Comparison of ENCODE assay signal across 8 cellular contexts in genomic region chr11:62599069-62599696, GRCh38. TPM values are rescaled to one million over a fixed set of nuclear protein-coding genes. Genes with fewer than 3 reads are reported as not detected.
DNase-seq lines count a peak whose midpoint lies in the region; ATAC-seq and TF ChIP-seq lines count a peak whose summit lies in the region.

No MANE protein-coding gene starts in this region.

- H3K4me3 ChIP-seq in lower leg skin (ENCODE audit: low read depth, poor library complexity, severe bottlenecking) = no peak overlapping the region

- intact Hi-C loops in lower leg skin (cut with DNase I; ENCODE audit: low total_unique reads) = loop anchor here (10.0 kb wide), 1 partner anchor 96 kb away; no protein-coding TSS in a partner anchor

- WGBS in lower leg skin, 2 donors = 20 to 21% methylated on average over 7 of the region's 7 CpGs

- ATAC-seq in HG03442 (IDR thresholded peaks at IDR 0.05; ENCODE audit: unreplicated experiment) = peak; percentile 49

- peak; percentile 97 for DNase-seq in AG09319 (ENCODE audit: extremely low read depth, low read depth)
- DNase-seq in GM19238 (ENCODE audit: insufficient read length, low spot score) = peak; percentile 97
- peak; percentile 51 for DNase-seq in NCI-H748 treated with DMSO at 0.1 percent for 48 hours (lab: John Stamatoyannopoulos, UW)
- peak; percentile 95 for DNase-seq in activated CD4-positive, alpha-beta T cell treated with anti-CD3 and anti-CD28 coated beads, Interleukin-2, amount 50 U/mL, for 4 hours
- peak; percentile 90 to 98 for DNase-seq in dermis microvascular lymphatic vessel endothelial cell (ENCODE audit: low read depth in 2 of 2)
- DNase-seq in lower leg skin (ENCODE audit: low spot score in 2 of 2) = peak; percentile 96 to 99
- DNase-seq in stimulated activated CD4-positive, alpha-beta T cell treated with anti-CD3 and anti-CD28 coated beads, Interleukin-4, amount 100 ng/mL, for 4 hours = peak; percentile 86 to 97

- TF ChIP-seq POLR2A in lower leg skin (IDR thresholded peaks at IDR 0.05) = no peak

- TF ChIP-seq CTCF in AG09319 (IDR thresholded peaks at IDR 0.05; ENCODE audit: low read depth, low read length) = no peak
- no peak for TF ChIP-seq CTCF in lower leg skin (IDR thresholded peaks at IDR 0.05)

RNA-seq across cellular contexts. Expression of gene MTA2, which starts 2.5 kb away (rescaled TPM):
- total RNA-seq in dermis microvascular lymphatic vessel endothelial cell (185 and 204 TPM in 2 replicates), lower leg skin (100 to 1,000 TPM in 2 of 4 donors, 10 to 100 TPM in 2; 91.3 to 139 (median 98.3) TPM)

RNA-seq across cellular contexts. Expression of gene TUT1, which starts 7.9 kb away (rescaled TPM):
- total RNA-seq in dermis microvascular lymphatic vessel endothelial cell (8.9 and 11.0 TPM in 2 replicates), lower leg skin (10 to 100 TPM; 11.0 to 29.8 (median 15.8) TPM)

RNA-seq across cellular contexts. Expression of gene EML3, which starts 13.4 kb away (rescaled TPM):
- 23.7 and 35.1 TPM in 2 replicates for total RNA-seq in dermis microvascular lymphatic vessel endothelial cell
- 10 to 100 TPM; 39.5 to 61.0 (median 42.9) TPM for total RNA-seq in lower leg skin

RNA-seq across cellular contexts. Expression of gene ROM1, which starts 13.9 kb away (rescaled TPM):
- total RNA-seq in dermis microvascular lymphatic vessel endothelial cell = 2.9 and 3.3 TPM in 2 replicates
- total RNA-seq in lower leg skin = 1 to 10 TPM; 4.0 to 7.6 (median 6.5) TPM

RNA-seq across cellular contexts. Expression of gene B3GAT3, which starts 22.6 kb away (rescaled TPM):
- total RNA-seq in dermis microvascular lymphatic vessel endothelial cell = 13.9 and 19.3 TPM in 2 replicates
- 10 to 100 TPM; 29.7 to 51.8 (median 35.2) TPM for total RNA-seq in lower leg skin
